In the genomic region with DNA sequence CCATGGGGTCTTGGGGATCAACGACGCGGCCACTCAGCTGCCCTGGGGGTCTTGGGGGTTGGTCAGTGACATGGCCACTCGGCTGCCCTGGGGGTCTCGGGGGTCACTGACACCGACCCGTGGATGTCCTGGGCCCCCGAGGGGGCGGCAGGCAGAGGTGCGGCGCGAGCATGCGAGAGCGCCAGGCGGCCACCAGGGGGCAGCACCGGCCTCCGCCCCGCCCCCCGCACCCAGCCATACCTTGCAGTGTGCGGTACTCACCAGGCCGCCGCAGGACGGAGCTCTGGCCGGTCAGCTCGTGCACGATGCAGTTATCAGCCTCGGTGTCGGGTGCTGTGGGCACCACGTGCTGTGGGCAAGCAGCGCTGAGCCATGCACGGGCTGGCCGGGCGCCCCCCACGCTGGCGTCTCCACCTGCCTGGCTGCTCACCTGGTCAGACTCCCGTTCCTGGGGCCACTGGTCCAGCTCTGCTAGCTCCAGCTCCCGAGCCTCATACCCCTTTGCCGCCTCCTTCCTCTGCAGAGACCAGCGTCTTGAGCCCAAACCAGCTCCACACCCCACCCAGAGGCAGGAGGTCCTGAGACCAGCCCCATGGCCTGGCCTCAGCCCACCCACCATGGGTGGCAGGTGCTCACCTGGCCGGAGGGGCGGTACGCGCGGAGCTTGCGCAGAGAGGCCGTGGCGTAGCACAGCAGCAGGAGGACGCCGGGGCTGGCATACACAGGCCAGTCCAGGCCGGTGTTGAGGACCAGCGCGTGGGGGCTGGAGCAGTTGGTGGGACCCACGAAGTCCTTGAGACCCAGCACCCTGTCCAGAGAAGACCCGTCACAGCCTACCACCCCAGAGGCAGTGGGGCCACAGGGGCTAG, we compare ENCODE assay signal across 1 cellular context.
TF ChIP-seq lines count a peak whose summit lies in the region.

No MANE protein-coding gene starts in this region.

TF ChIP-seq in K562, 482 proteins besides CTCF, POLR2A, EP300 and RAD21 (continued from another document and continues in another):
- TF ChIP-seq, protein P1, sequence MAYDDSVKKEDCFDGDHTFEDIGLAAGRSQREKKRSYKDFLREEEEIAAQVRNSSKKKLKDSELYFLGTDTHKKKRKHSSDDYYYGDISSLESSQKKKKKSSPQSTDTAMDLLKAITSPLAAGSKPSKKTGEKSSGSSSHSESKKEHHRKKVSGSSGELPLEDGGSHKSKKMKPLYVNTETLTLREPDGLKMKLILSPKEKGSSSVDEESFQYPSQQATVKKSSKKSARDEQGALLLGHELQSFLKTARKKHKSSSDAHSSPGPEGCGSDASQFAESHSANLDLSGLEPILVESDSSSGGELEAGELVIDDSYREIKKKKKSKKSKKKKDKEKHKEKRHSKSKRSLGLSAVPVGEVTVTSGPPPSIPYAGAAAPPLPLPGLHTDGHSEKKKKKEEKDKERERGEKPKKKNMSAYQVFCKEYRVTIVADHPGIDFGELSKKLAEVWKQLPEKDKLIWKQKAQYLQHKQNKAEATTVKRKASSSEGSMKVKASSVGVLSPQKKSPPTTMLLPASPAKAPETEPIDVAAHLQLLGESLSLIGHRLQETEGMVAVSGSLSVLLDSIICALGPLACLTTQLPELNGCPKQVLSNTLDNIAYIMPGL (CRISPR knock-in tag; IDR thresholded peaks at IDR 0.05), result peak; percentile 77; the same call in 1 of the 2 replicates
- TF ChIP-seq, protein P2, sequence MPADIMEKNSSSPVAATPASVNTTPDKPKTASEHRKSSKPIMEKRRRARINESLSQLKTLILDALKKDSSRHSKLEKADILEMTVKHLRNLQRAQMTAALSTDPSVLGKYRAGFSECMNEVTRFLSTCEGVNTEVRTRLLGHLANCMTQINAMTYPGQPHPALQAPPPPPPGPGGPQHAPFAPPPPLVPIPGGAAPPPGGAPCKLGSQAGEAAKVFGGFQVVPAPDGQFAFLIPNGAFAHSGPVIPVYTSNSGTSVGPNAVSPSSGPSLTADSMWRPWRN (IDR thresholded peaks at IDR 0.05; ENCODE audit: low read depth), result no peak
- TF ChIP-seq HMGN3 (IDR thresholded peaks at IDR 0.05; ENCODE audit: borderline replicate concordance, extremely low read depth, insufficient read length, low read depth, low read length) (peak; percentile 85), ZFP36 (IDR thresholded peaks at IDR 0.05; ENCODE audit: low read depth, low read length, partially characterized antibody) (peak; percentile 33), EGR1 (conservative IDR thresholded peaks at IDR 0.05) (peak; percentile 81), TGIF2 (CRISPR knock-in tag; IDR thresholded peaks at IDR 0.05) (no peak), ZNF311 (CRISPR knock-in tag; IDR thresholded peaks at IDR 0.05) (no peak), SRSF3 (IDR thresholded peaks at IDR 0.05; ENCODE audit: insufficient read depth, low read length) (no peak), STAG1 (CRISPR knock-in tag; IDR thresholded peaks at IDR 0.05; ENCODE audit: borderline replicate concordance) (peak; percentile 75; the same call in 1 of the 2 replicates), SIN3A (IDR thresholded peaks at IDR 0.05; ENCODE audit: borderline replicate concordance in 2 of 2, control insufficient read depth in 1 of 2, low read depth in 2 of 2, low read length in 2 of 2) (peak; percentile 71 to 90; a peak in 2 of 4 replicates), ZNF583 (CRISPR knock-in tag; IDR thresholded peaks at IDR 0.05) (0 out of 2 replicates have a peak, but pooled peaks have one; percentile 61), TBL1XR1 (IDR thresholded peaks at IDR 0.05; ENCODE audit: low read length in 2 of 2) (peak; percentile 59 to 79; a peak in 3 of 4 replicates), STAT5B (CRISPR knock-in tag; IDR thresholded peaks at IDR 0.05) (no peak), FOXA3 (CRISPR knock-in tag; conservative IDR thresholded peaks at IDR 0.05 in 1 of 2, IDR thresholded peaks at IDR 0.05 in 1 of 2) (peak in 1 of 2 experiments; percentile 67; a peak in 2 of 4 replicates), SOX6 (IDR thresholded peaks at IDR 0.05) (peak; percentile 56), ZNF217 (CRISPR knock-in tag; IDR thresholded peaks at IDR 0.05) (no peak), PHF20 (IDR thresholded peaks at IDR 0.05; ENCODE audit: partially characterized antibody) (peak; percentile 19), LCOR (CRISPR knock-in tag; IDR thresholded peaks at IDR 0.05) (peak; percentile 70), STAT5A (IDR thresholded peaks at IDR 0.05; ENCODE audit: borderline replicate concordance, low read length) (peak; percentile 16; the same call in 1 of the 2 replicates), MYC (IDR thresholded peaks at IDR 0.05; ENCODE audit: low read depth, low read length) (peak; percentile 98), MYC (CRISPR knock-in tag; IDR thresholded peaks at IDR 0.05; ENCODE audit: borderline replicate concordance, low read depth) (no peak; the same call in 1 of the 2 replicates), PCBP1 (IDR thresholded peaks at IDR 0.05; ENCODE audit: low read depth, low read length, poor library complexity, severe bottlenecking) (peak; percentile 64), MYNN (IDR thresholded peaks at IDR 0.05) (peak; percentile 83), MYNN (CRISPR knock-in tag; IDR thresholded peaks at IDR 0.05) (no peak), SRF (CRISPR knock-in tag; IDR thresholded peaks at IDR 0.05) (peak in 1 of 2 experiments; percentile 54; a peak in 1 of 4 replicates), KLF16 (IDR thresholded peaks at IDR 0.05) (peak; percentile 71; the same call in 1 of the 2 replicates), SMAD3 (CRISPR knock-in tag; conservative IDR thresholded peaks at IDR 0.05) (0 out of 2 replicates have a peak, but pooled peaks have one; percentile 49), NFRKB (IDR thresholded peaks at IDR 0.05; ENCODE audit: low read depth) (no peak), BHLHE40 (IDR thresholded peaks at IDR 0.05; ENCODE audit: low read length) (peak; percentile 97), CCAR2 (IDR thresholded peaks at IDR 0.05; ENCODE audit: low read depth, low read length) (no peak), FOXP1 (CRISPR knock-in tag; IDR thresholded peaks at IDR 0.05) (peak; percentile 92), MAZ (CRISPR knock-in tag; conservative IDR thresholded peaks at IDR 0.05 in 1 of 2, IDR thresholded peaks at IDR 0.05 in 1 of 2) (peak; percentile 97 to 98), RAD51 (IDR thresholded peaks at IDR 0.05; ENCODE audit: borderline replicate concordance, low read depth) (peak; percentile 36; the same call in 1 of the 2 replicates), SAP30 (IDR thresholded peaks at IDR 0.05; ENCODE audit: borderline replicate concordance, insufficient read depth, low read depth, low read length, poor library complexity, severe bottlenecking) (peak; percentile 64), CBX3 (IDR thresholded peaks at IDR 0.05; ENCODE audit: borderline replicate concordance in 1 of 2, low read length in 2 of 2) (peak in 1 of 2 experiments; percentile 80; a peak in 1 of 3 replicates), POLR2AphosphoS5 (IDR thresholded peaks at IDR 0.05; ENCODE audit: control insufficient read depth, insufficient read depth, low read depth, low read length) (peak; percentile 36; the same call in 1 of the 2 replicates), ESRRA (IDR thresholded peaks at IDR 0.05; ENCODE audit: borderline replicate concordance, low read depth) (peak; percentile 74; the same call in 1 of the 2 replicates)
- TF ChIP-seq, protein P3, sequence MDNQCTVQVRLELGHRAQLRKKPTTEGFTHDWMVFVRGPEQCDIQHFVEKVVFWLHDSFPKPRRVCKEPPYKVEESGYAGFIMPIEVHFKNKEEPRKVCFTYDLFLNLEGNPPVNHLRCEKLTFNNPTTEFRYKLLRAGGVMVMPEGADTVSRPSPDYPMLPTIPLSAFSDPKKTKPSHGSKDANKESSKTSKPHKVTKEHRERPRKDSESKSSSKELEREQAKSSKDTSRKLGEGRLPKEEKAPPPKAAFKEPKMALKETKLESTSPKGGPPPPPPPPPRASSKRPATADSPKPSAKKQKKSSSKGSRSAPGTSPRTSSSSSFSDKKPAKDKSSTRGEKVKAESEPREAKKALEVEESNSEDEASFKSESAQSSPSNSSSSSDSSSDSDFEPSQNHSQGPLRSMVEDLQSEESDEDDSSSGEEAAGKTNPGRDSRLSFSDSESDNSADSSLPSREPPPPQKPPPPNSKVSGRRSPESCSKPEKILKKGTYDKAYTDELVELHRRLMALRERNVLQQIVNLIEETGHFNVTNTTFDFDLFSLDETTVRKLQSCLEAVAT (IDR thresholded peaks at IDR 0.05), result peak in 1 of 2 experiments; percentile 46; a peak in 1 of 4 replicates
- TF ChIP-seq, protein P4, sequence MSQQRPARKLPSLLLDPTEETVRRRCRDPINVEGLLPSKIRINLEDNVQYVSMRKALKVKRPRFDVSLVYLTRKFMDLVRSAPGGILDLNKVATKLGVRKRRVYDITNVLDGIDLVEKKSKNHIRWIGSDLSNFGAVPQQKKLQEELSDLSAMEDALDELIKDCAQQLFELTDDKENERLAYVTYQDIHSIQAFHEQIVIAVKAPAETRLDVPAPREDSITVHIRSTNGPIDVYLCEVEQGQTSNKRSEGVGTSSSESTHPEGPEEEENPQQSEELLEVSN (IDR thresholded peaks at IDR 0.05; ENCODE audit: borderline replicate concordance in 1 of 2, extremely low read depth in 1 of 2, insufficient read depth in 1 of 2, insufficient read length in 1 of 2, low read depth in 1 of 2, low read length in 1 of 2, poor library complexity in 1 of 2, severe bottlenecking in 1 of 2), result peak; percentile 91
- TF ChIP-seq, protein P5, sequence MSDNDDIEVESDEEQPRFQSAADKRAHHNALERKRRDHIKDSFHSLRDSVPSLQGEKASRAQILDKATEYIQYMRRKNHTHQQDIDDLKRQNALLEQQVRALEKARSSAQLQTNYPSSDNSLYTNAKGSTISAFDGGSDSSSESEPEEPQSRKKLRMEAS (CRISPR knock-in tag; IDR thresholded peaks at IDR 0.05), result peak; percentile 99
- TF ChIP-seq, protein P6, sequence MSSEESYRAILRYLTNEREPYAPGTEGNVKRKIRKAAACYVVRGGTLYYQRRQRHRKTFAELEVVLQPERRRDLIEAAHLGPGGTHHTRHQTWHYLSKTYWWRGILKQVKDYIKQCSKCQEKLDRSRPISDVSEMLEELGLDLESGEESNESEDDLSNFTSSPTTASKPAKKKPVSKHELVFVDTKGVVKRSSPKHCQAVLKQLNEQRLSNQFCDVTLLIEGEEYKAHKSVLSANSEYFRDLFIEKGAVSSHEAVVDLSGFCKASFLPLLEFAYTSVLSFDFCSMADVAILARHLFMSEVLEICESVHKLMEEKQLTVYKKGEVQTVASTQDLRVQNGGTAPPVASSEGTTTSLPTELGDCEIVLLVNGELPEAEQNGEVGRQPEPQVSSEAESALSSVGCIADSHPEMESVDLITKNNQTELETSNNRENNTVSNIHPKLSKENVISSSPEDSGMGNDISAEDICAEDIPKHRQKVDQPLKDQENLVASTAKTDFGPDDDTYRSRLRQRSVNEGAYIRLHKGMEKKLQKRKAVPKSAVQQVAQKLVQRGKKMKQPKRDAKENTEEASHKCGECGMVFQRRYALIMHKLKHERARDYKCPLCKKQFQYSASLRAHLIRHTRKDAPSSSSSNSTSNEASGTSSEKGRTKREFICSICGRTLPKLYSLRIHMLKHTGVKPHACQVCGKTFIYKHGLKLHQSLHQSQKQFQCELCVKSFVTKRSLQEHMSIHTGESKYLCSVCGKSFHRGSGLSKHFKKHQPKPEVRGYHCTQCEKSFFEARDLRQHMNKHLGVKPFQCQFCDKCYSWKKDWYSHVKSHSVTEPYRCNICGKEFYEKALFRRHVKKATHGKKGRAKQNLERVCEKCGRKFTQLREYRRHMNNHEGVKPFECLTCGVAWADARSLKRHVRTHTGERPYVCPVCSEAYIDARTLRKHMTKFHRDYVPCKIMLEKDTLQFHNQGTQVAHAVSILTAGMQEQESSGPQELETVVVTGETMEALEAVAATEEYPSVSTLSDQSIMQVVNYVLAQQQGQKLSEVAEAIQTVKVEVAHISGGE (CRISPR knock-in tag; IDR thresholded peaks at IDR 0.05), result 0 out of 6 replicates have a peak, but pooled peaks of 2 of the 3 experiments have one; percentile 7 to 8
- TF ChIP-seq, protein P7, sequence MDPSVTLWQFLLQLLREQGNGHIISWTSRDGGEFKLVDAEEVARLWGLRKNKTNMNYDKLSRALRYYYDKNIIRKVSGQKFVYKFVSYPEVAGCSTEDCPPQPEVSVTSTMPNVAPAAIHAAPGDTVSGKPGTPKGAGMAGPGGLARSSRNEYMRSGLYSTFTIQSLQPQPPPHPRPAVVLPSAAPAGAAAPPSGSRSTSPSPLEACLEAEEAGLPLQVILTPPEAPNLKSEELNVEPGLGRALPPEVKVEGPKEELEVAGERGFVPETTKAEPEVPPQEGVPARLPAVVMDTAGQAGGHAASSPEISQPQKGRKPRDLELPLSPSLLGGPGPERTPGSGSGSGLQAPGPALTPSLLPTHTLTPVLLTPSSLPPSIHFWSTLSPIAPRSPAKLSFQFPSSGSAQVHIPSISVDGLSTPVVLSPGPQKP (CRISPR knock-in tag; IDR thresholded peaks at IDR 0.05), result no peak
- TF ChIP-seq, protein P8, sequence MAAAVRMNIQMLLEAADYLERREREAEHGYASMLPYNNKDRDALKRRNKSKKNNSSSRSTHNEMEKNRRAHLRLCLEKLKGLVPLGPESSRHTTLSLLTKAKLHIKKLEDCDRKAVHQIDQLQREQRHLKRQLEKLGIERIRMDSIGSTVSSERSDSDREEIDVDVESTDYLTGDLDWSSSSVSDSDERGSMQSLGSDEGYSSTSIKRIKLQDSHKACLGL (CRISPR knock-in tag; IDR thresholded peaks at IDR 0.05; ENCODE audit: borderline replicate concordance, poor library complexity, severe bottlenecking), result peak; percentile 62
- TF ChIP-seq, protein P9, sequence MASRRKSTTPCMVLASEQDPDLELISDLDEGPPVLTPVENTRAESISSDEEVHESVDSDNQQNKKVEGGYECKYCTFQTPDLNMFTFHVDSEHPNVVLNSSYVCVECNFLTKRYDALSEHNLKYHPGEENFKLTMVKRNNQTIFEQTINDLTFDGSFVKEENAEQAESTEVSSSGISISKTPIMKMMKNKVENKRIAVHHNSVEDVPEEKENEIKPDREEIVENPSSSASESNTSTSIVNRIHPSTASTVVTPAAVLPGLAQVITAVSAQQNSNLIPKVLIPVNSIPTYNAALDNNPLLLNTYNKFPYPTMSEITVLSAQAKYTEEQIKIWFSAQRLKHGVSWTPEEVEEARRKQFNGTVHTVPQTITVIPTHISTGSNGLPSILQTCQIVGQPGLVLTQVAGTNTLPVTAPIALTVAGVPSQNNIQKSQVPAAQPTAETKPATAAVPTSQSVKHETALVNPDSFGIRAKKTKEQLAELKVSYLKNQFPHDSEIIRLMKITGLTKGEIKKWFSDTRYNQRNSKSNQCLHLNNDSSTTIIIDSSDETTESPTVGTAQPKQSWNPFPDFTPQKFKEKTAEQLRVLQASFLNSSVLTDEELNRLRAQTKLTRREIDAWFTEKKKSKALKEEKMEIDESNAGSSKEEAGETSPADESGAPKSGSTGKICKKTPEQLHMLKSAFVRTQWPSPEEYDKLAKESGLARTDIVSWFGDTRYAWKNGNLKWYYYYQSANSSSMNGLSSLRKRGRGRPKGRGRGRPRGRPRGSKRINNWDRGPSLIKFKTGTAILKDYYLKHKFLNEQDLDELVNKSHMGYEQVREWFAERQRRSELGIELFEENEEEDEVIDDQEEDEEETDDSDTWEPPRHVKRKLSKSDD (conservative IDR thresholded peaks at IDR 0.05; ENCODE audit: low read length), result 0 out of 2 replicates have a peak, but pooled peaks have one; percentile 33
- TF ChIP-seq, protein P10, sequence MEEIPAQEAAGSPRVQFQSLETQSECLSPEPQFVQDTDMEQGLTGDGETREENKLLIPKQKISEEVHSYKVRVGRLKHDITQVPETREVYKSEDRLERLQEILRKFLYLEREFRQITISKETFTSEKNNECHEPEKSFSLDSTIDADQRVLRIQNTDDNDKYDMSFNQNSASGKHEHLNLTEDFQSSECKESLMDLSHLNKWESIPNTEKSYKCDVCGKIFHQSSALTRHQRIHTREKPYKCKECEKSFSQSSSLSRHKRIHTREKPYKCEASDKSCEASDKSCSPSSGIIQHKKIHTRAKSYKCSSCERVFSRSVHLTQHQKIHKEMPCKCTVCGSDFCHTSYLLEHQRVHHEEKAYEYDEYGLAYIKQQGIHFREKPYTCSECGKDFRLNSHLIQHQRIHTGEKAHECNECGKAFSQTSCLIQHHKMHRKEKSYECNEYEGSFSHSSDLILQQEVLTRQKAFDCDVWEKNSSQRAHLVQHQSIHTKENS (CRISPR knock-in tag; IDR thresholded peaks at IDR 0.05), result no peak
